Comparison of ENCODE assay signal across 9 cellular contexts in the genomic region with DNA sequence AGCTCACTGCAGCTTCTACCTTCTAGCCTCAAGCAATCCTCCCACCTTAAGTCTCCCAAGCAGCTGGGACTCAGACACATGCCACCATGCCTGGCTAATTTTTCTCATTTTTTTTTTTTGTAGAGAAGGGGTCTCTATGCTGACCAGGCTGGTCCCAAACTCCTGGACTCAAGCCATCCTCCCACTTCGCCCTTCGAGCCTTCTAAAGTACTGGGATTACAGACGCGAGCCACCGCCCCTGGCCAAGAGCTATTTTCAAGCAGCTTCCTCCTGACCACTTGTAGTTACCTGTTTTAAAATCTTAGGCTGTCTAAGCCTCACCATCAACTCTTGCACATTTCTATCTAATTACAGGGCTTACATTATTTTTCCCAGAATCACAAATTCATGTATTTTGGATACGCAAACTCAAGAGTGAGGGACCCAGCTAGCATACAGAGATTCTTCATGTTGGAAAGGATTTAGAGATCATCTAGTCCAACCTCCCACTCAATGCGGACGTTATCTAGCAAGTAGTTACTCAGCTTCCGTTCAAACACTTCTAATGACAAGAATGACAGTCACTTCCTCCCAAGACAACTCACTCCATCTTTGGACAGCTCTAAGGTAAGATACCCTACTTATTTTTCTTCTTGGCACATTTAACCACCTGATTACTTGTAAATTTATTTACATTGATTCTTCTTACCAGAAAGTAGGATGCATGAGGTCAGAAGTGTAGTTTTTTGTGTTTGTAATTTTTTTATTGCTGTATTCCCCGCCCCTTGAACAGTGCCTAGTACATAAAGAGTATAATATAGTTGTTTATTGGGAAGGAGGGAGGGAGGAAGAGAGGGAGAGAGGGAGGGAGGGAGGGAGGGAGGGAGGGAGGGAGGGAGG.
DNase-seq lines count a peak whose midpoint lies in the region; ATAC-seq and TF ChIP-seq lines count a peak whose summit lies in the region.
"Had no signal": no experiment of that assay in that cellular context is flagged by ENCODE, and none has a peak within 500 bp of the region (broad histone marks: within the 10 kb centered on the region; RNA-seq: fewer than 3 reads in every experiment).

No MANE protein-coding gene starts in this region.

- 70 to 77% methylated on average over 10 of the region's 10 CpGs for WGBS in body of pancreas, 2 donors

- TF ChIP-seq POLR2A in body of pancreas (IDR thresholded peaks at IDR 0.05) = no peak

- no peaks in the 10 kb centered on the region for H3K36me3 ChIP-seq in CD8-positive, alpha-beta memory T cell (ENCODE audit: insufficient read depth, low read length)
- H3K36me3 ChIP-seq in ascending aorta (peaks cover 2 to 17% of the 10 kb centered on the region in 2 donors), mucosa of descending colon (ENCODE audit: low read depth) (no peaks in the 10 kb centered on the region), body of pancreas (replicated peaks in 1 of 2; ENCODE audit: insufficient read depth in 1 of 2, low read depth in 2 of 2) (no peaks in the 10 kb centered on the region)

- peaks cover 51 to 65% (median 65%) of the 10 kb centered on the region in 3 donors for H3K4me1 Mint-ChIP-seq in CD8-positive, alpha-beta memory T cell

- peak in 3 of 5 donors; percentile 7 to 60 (median 22) for DNase-seq in CD8-positive, alpha-beta memory T cell
- DNase-seq in NOMO-1 (lab: John Stamatoyannopoulos, UW; ENCODE audit: unreplicated experiment in 2 of 2) (peak; percentile 12 to 82), ascending aorta (ENCODE audit: low spot score in 2 of 2) (no peak), mucosa of descending colon (peak; percentile 51 to 65 (median 60)), left lobe of liver (ENCODE audit: low spot score) (no peak), AG08396 (ENCODE audit: low spot score) (no peak), body of pancreas (no peak)
- DNase-seq: NCI-H2107 had no signal

- H3K27me3 ChIP-seq in CD8-positive, alpha-beta memory T cell (ENCODE audit: insufficient read depth, low read length, poor library complexity, severe bottlenecking) = no peaks in the 10 kb centered on the region
- H3K27me3 ChIP-seq in ascending aorta (no peaks in the 10 kb centered on the region), body of pancreas (no peaks in the 10 kb centered on the region)

- H3K27ac Mint-ChIP-seq in CD8-positive, alpha-beta memory T cell = peak overlapping the region; percentile 90 to 99 (median 97)

- no peaks in the 10 kb centered on the region for H3K9me3 ChIP-seq in CD8-positive, alpha-beta memory T cell (ENCODE audit: low read length)
- no peaks in the 10 kb centered on the region for H3K9me3 ChIP-seq in ascending aorta
- no peaks in the 10 kb centered on the region for H3K9me3 ChIP-seq in mucosa of descending colon
- H3K9me3 ChIP-seq in body of pancreas = no peaks in the 10 kb centered on the region

- peaks cover 33% of the 10 kb centered on the region for H3K4me1 ChIP-seq in CD8-positive, alpha-beta memory T cell (ENCODE audit: insufficient read depth, low read length)
- peaks cover 10 to 39% of the 10 kb centered on the region in 2 donors for H3K4me1 ChIP-seq in ascending aorta
- H3K4me1 ChIP-seq in mucosa of descending colon (ENCODE audit: low read depth) = peaks cover 25% of the 10 kb centered on the region
- no peaks in the 10 kb centered on the region for H3K4me1 ChIP-seq in body of pancreas

- ATAC-seq in mucosa of descending colon = peak; percentile 73
- ATAC-seq in left lobe of liver = no peak
- no peak for ATAC-seq in GM21390 (IDR thresholded peaks at IDR 0.05; ENCODE audit: unreplicated experiment)
- no peak for ATAC-seq in body of pancreas

- intact Hi-C loops in ascending aorta (cut with DNase I) (loop anchor here (5.0 kb wide), 1 partner anchor 64 kb away; the partner anchor contains the start of gene LUZP1), mucosa of descending colon (cut with DNase I, micrococcal nuclease) (loop anchor here in 1 of 2 donors (5.0 kb wide), 1 partner anchor 64 kb away; the partner anchor contains the start of gene LUZP1), body of pancreas (cut with DNase I) (no loop called here)

- no peaks in the 10 kb centered on the region for H3K27me3 Mint-ChIP-seq in CD8-positive, alpha-beta memory T cell

- POLR2A ChIA-PET in CD8-positive, alpha-beta memory T cell (lab: Charles Lee) = interaction anchor here (0.7 to 1.7 kb wide), 4 partner anchors 17 to 80 kb away, joined by 3 to 7 read pairs (median 6); partner anchors contain the start of gene LUZP1

- TF ChIP-seq CTCF in ascending aorta (IDR thresholded peaks at IDR 0.05) (no peak), mucosa of descending colon (IDR thresholded peaks at IDR 0.05) (no peak), body of pancreas (IDR thresholded peaks at IDR 0.05) (no peak)

- peaks cover 3 to 20% (median 4%) of the 10 kb centered on the region in 3 donors for H3K36me3 Mint-ChIP-seq in CD8-positive, alpha-beta memory T cell

- CTCF ChIA-PET in CD8-positive, alpha-beta memory T cell (lab: Charles Lee) = interaction anchor here (1.1 to 12.8 kb wide), 5 partner anchors 16 to 83 kb away, joined by 4 to 317 read pairs (median 4); no protein-coding TSS in a partner anchor

- H3K4me3 Mint-ChIP-seq in CD8-positive, alpha-beta memory T cell = peak overlapping the region; percentile 57 to 85 (median 76)

- H3K9me3 Mint-ChIP-seq in CD8-positive, alpha-beta memory T cell = no peaks in the 10 kb centered on the region

- peak overlapping the region; percentile 32 for H3K27ac ChIP-seq in CD8-positive, alpha-beta memory T cell (ENCODE audit: low read depth, low read length)
- H3K27ac ChIP-seq in ascending aorta = peak overlapping the region; percentile 51 to 53
- H3K27ac ChIP-seq in body of pancreas = peak overlapping the region in 1 of 4 donors; percentile 30

- no peak overlapping the region for H3K4me3 ChIP-seq in CD8-positive, alpha-beta memory T cell (ENCODE audit: low read length)
- H3K4me3 ChIP-seq in ascending aorta = no peak overlapping the region
- no peak overlapping the region for H3K4me3 ChIP-seq in mucosa of descending colon
- no peak overlapping the region for H3K4me3 ChIP-seq in body of pancreas

Comparison
In these comparisons a context has a peak if more than half of its experiments do, and no peak if none do; other contexts are left out.
1. DNase-seq: peak in CD8-positive, alpha-beta memory T cell (3 of 5), NOMO-1 (2 of 2) and mucosa of descending colon (3 of 3); none in ascending aorta (0 of 2), left lobe of liver (single experiment), AG08396 (single experiment) and body of pancreas (0 of 4).